ENCODE assay signal across 9 cellular contexts in the genomic region with DNA sequence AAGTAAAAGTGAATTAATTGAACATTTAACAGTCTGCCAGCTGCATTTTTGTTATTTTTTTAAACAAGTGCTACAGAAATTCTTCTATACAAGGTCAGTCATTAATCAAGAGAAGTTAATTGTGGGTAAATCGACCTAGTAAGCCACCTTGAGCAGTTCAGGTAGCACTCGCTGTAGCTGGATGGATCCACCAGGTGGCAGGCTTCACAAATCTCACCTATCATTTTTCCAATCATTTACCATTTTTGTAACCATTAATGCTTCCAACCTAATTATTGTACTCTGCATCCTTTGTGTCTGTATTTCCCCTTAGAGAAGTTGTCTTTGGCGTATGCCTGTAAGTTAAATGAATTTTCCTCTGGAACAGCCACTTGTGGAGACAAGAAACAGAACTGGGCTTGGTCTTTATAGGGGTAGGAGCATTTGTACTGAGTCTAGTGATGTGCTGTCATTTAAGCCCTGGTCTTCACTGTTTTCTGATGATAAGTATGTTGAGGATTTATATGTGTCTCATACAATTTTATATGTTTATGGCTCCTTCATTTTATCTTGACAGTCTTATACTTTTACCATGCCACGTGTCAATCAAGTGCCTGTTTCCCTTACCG. TPM values are rescaled to one million over a fixed set of nuclear protein-coding genes. Genes with fewer than 3 reads are reported as not detected.
A peak's percentile ranks its signal among the peaks of the same experiment; 100 is the strongest.
DNase-seq lines count a peak whose midpoint lies in the region; ATAC-seq and TF ChIP-seq lines count a peak whose summit lies in the region.
"Had no signal": no experiment of that assay in that cellular context is flagged by ENCODE, and none has a peak within 500 bp of the region (broad histone marks: within the 10 kb centered on the region; RNA-seq: fewer than 3 reads in every experiment).

No MANE protein-coding gene starts in this region.

- H3K79me2 ChIP-seq in neural progenitor cell (ENCODE audit: low read depth): no peaks in the 10 kb centered on the region

- H2AFZ ChIP-seq in neural progenitor cell (replicated peaks): no peak overlapping the region

- H3K4me3 ChIP-seq in endodermal cell (ENCODE audit: low read length) (no peak overlapping the region), neural progenitor cell (no peak overlapping the region)
- H3K4me3 ChIP-seq: SJSA1 had no signal

- H3K4me1 ChIP-seq in endodermal cell (ENCODE audit: control insufficient read depth, insufficient read depth, low read length) (peaks cover 5% of the 10 kb centered on the region), neural progenitor cell (no peaks in the 10 kb centered on the region)

- H3K27me3 Mint-ChIP-seq in endodermal cell (ENCODE audit: insufficient read depth): no peaks in the 10 kb centered on the region
- H3K27me3 Mint-ChIP-seq in neural progenitor cell (ENCODE audit: insufficient read depth, low read depth): peaks cover 2% of the 10 kb centered on the region

- H3K27me3 ChIP-seq in endodermal cell (ENCODE audit: control insufficient read depth, insufficient read depth, low read length, poor library complexity, severe bottlenecking) (no peaks in the 10 kb centered on the region), neural progenitor cell (no peaks in the 10 kb centered on the region)
- H3K27me3 ChIP-seq: SJSA1 had no signal

- no peak overlapping the region for H3K4me3 Mint-ChIP-seq in endodermal cell
- H3K4me3 Mint-ChIP-seq in neural progenitor cell: no peak overlapping the region

- H4K20me1 ChIP-seq in neural progenitor cell (ENCODE audit: low read depth): no peaks in the 10 kb centered on the region

- DNase-seq in Caki2 (ENCODE audit: low read depth) (peak; percentile 20), M059J (ENCODE audit: low read depth) (peak; percentile 33), endodermal cell (peak; percentile 74), neural progenitor cell (ENCODE audit: low spot score) (peak; percentile 49), NCI-H1092 (lab: John Stamatoyannopoulos, UW) (no peak), NCI-H1930 (lab: John Stamatoyannopoulos, UW) (no peak)
- peak; percentile 57 for DNase-seq in activated CD4-positive, alpha-beta T cell treated with anti-CD3 and anti-CD28 coated beads, Interleukin-2, amount 50 U/mL, for 1 hour

- in situ Hi-C loops in Caki2 (cut with HindIII; ENCODE audit: low pct_unique_long_range_greater_than_20kb, low sequenced_read_pairs): no loop called here

- no peaks in the 10 kb centered on the region for H3K9me3 ChIP-seq in endodermal cell (ENCODE audit: control insufficient read depth, low read length)
- no peaks in the 10 kb centered on the region for H3K9me3 ChIP-seq in neural progenitor cell (ENCODE audit: low read depth)
- H3K9me3 ChIP-seq: SJSA1 had no signal

- H3K4me1 Mint-ChIP-seq in endodermal cell: peaks cover 19% of the 10 kb centered on the region
- H3K4me1 Mint-ChIP-seq in neural progenitor cell: no peaks in the 10 kb centered on the region

- H3K27ac ChIP-seq in endodermal cell (ENCODE audit: low read depth, low read length) (no peak overlapping the region), neural progenitor cell (no peak overlapping the region)
- H3K27ac ChIP-seq: SJSA1 had no signal

- H3K27ac Mint-ChIP-seq in endodermal cell: no peak overlapping the region
- H3K27ac Mint-ChIP-seq in neural progenitor cell: no peak overlapping the region

- H3K36me3 ChIP-seq in endodermal cell (ENCODE audit: control insufficient read depth, insufficient read depth, low read length) (peaks cover 15% of the 10 kb centered on the region), neural progenitor cell (no peaks in the 10 kb centered on the region)
- H3K36me3 ChIP-seq: SJSA1 had no signal

- H3K9me3 Mint-ChIP-seq in endodermal cell (no peaks in the 10 kb centered on the region), neural progenitor cell (no peaks in the 10 kb centered on the region)

- H3K9ac ChIP-seq in endodermal cell (ENCODE audit: extremely low read depth, low read length, poor library complexity, severe bottlenecking) (no peak overlapping the region), neural progenitor cell (no peak overlapping the region)

- TF ChIP-seq CTCF in endodermal cell (conservative IDR thresholded peaks at IDR 0.05) (peak; percentile 92), neural progenitor cell (IDR thresholded peaks at IDR 0.05) (peak; percentile 86)

- H3K36me3 Mint-ChIP-seq in endodermal cell (ENCODE audit: low read depth) (no peaks in the 10 kb centered on the region), neural progenitor cell (no peaks in the 10 kb centered on the region)

- H3K4me2 ChIP-seq in neural progenitor cell: no peak overlapping the region

- 65 to 68% methylated on average over 4 to 5 of the region's 5 CpGs for WGBS in endodermal cell (ENCODE audit: insufficient coverage in 1 of 2, insufficient read length in 1 of 2), 2 experiments

- peak; percentile 67 for ATAC-seq in GM19467 (IDR thresholded peaks at IDR 0.05; ENCODE audit: unreplicated experiment)

- H3F3A ChIP-seq in neural progenitor cell (ENCODE audit: low read depth): no peaks in the 10 kb centered on the region

RNA-seq across cellular contexts. Expression of a gene that starts 39.5 kb away (rescaled TPM):
- total RNA-seq in Caki2 (2014; rRNA removed; shearing (Covaris generic); ENCODE audit: low replicate concordance): not detected in 2 replicates
- 0.05 and 0.07 TPM in 2 replicates for total RNA-seq in M059J (2014; rRNA removed; shearing (Covaris generic))
- total RNA-seq in endodermal cell: not detected
- polyA plus RNA-seq in endodermal cell (2013, experiment 1 of 2): not detected
- not detected for polyA plus RNA-seq in endodermal cell (2013, experiment 2 of 2)
- not detected in 2 replicates for total RNA-seq in neural progenitor cell (ENCODE audit: low replicate concordance)
- total RNA-seq: SJSA1 had no signal

Comparison
In these comparisons a context has a peak if more than half of its experiments do, and no peak if none do; other contexts are left out.
1. DNase-seq: peak in Caki2 (single experiment), M059J (single experiment), activated CD4-positive, alpha-beta T cell treated with anti-CD3 and anti-CD28 coated beads, Interleukin-2, amount 50 U/mL, for 1 hour (single experiment), endodermal cell (single experiment) and neural progenitor cell (single experiment); none in NCI-H1092 (single experiment) and NCI-H1930 (0 of 2).